Comparison of ENCODE assay signal across 21 cellular contexts in genomic region chr21:28953247-28953646, GRCh38. TPM values are rescaled to one million over a fixed set of nuclear protein-coding genes. Genes with fewer than 3 reads are reported as not detected.
A peak's percentile ranks its signal among the peaks of the same experiment; 100 is the strongest.
DNase-seq lines count a peak whose midpoint lies in the region; ATAC-seq, FAIRE-seq and TF ChIP-seq lines count a peak whose summit lies in the region.
"Had no signal": no experiment of that assay in that cellular context is flagged by ENCODE, and none has a peak within 500 bp of the region (broad histone marks: within the 10 kb centered on the region; RNA-seq: fewer than 3 reads in every experiment).

No MANE protein-coding gene starts in this region.

- H3K9me3 ChIP-seq in OCI-LY3 (ENCODE audit: insufficient read depth, low read length): no peaks in the 10 kb centered on the region
- H3K9me3 ChIP-seq in GM23248 (ENCODE audit: low read depth): no peaks in the 10 kb centered on the region
- no peaks in the 10 kb centered on the region for H3K9me3 ChIP-seq in HepG2 (ENCODE audit: low read length)
- H3K9me3 ChIP-seq: transverse colon had no signal

- CTCF ChIA-PET in HepG2 (lab: Yijun Ruan, JAX; ENCODE audit: low intra/inter-chr PET ratio, low total read pairs): no interaction called here

- H3K79me2 ChIP-seq in OCI-LY3 (ENCODE audit: low read length) (no peaks in the 10 kb centered on the region), GM23248 (ENCODE audit: insufficient read depth) (peaks cover 5% of the 10 kb centered on the region; the same call in 1 of the 2 replicates), HepG2 (ENCODE audit: insufficient read depth, low read length) (no peaks in the 10 kb centered on the region)

- intact Hi-C loops in HepG2 (cut with micrococcal nuclease; ENCODE audit: unreplicated experiment): no loop called here

- TF ChIP-seq POLR2A in GM18505 (IDR thresholded peaks at IDR 0.05; ENCODE audit: borderline replicate concordance, extremely low read depth, insufficient read depth, insufficient read length) (no peak), HepG2 (IDR thresholded peaks at IDR 0.05; ENCODE audit: insufficient read depth in 1 of 2, low read depth in 2 of 2, low read length in 2 of 2) (no peak)

- H3K4me3 ChIP-seq in OCI-LY3 (ENCODE audit: low read length) (no peak overlapping the region), GM23248 (no peak overlapping the region), HepG2 (replicated peaks in 1 of 3; ENCODE audit: insufficient read depth in 1 of 3, low read depth in 2 of 3, low read length in 3 of 3) (no peak overlapping the region)
- H3K4me3 ChIP-seq: transverse colon had no signal

- 98 to 100% methylated on average over 2 of the region's 2 CpGs for WGBS in GM23248 (ENCODE audit: low coverage in 1 of 2, low lambda C conversion rate in 2 of 2, missing lambda C conversion rate in 2 of 2), 2 experiments
- WGBS in HepG2 (ENCODE audit: low lambda C conversion rate): 100% methylated on average over 2 of the region's 2 CpGs

- FAIRE-seq in HepG2 (lab: Jason Lieb, UNC): no peak
- FAIRE-seq: astrocyte, colon had no signal

- no peak overlapping the region for H3K9ac ChIP-seq in OCI-LY3 (ENCODE audit: low read length)
- no peak overlapping the region for H3K9ac ChIP-seq in GM23248
- no peak overlapping the region for H3K9ac ChIP-seq in HepG2 (ENCODE audit: insufficient read depth, low read depth, low read length)
- H3K9ac ChIP-seq: KMS-11 had no signal

- H4K20me1 ChIP-seq in OCI-LY3 (ENCODE audit: insufficient read depth, low read length) (peaks cover 5% of the 10 kb centered on the region), GM23248 (ENCODE audit: insufficient read depth) (no peaks in the 10 kb centered on the region), HepG2 (ENCODE audit: insufficient read depth, low read length) (no peaks in the 10 kb centered on the region)

- in situ Hi-C loops in GM23248 (cut with MboI) (no loop called here), HepG2 (cut with HindIII; ENCODE audit: extremely low pct_ligation_motif_present, low pct_unique_long_range_greater_than_20kb) (no loop called here)

- H3K9me2 ChIP-seq in GM23248 (ENCODE audit: insufficient read depth): no peaks in the 10 kb centered on the region

- H2AFZ ChIP-seq in OCI-LY3 (ENCODE audit: low read depth, low read length): no peak overlapping the region
- H2AFZ ChIP-seq in GM23248: no peak overlapping the region
- no peak overlapping the region for H2AFZ ChIP-seq in HepG2 (ENCODE audit: low read length)

- H3K4me2 ChIP-seq in OCI-LY3 (ENCODE audit: low read length) (peak overlapping the region; percentile 30; the same call in 1 of the 2 replicates), GM23248 (ENCODE audit: unreplicated experiment) (no peak overlapping the region), HepG2 (ENCODE audit: low read depth, low read length) (no peak overlapping the region)
- H3K4me2 ChIP-seq: KMS-11 had no signal

- ATAC-seq in GM18505 (IDR thresholded peaks at IDR 0.05; ENCODE audit: unreplicated experiment) (peak; percentile 84), GM19372 (IDR thresholded peaks at IDR 0.05; ENCODE audit: low read depth, unreplicated experiment) (peak; percentile 71), HG02798 (IDR thresholded peaks at IDR 0.05; ENCODE audit: poor library complexity, unreplicated experiment) (peak; percentile 50), HepG2 (no peak)

- no peak for TF ChIP-seq EP300 in HepG2 (IDR thresholded peaks at IDR 0.05; ENCODE audit: low read depth in 2 of 2, low read length in 2 of 2)
- TF ChIP-seq EP300 in HepG2 (CRISPR knock-in tag; IDR thresholded peaks at IDR 0.05; ENCODE audit: borderline replicate concordance): no peak

- H3K36me3 ChIP-seq in OCI-LY3 (replicated peaks; ENCODE audit: low read depth, low read length) (peaks cover 14% of the 10 kb centered on the region), GM23248 (ENCODE audit: low read depth) (peaks cover 51% of the 10 kb centered on the region), HepG2 (replicated peaks in 1 of 2; ENCODE audit: control insufficient read depth in 1 of 2, insufficient read depth in 2 of 2, low read length in 2 of 2) (peaks cover 8 to 47% of the 10 kb centered on the region in 2 experiments; a peak in 4 of 5 replicates)

- no peaks in the 10 kb centered on the region; the same call in 1 of the 2 replicates for H3F3A ChIP-seq in GM23248 (ENCODE audit: insufficient read depth)

- H3K27me3 ChIP-seq in OCI-LY3 (ENCODE audit: low read depth, low read length): no peaks in the 10 kb centered on the region
- H3K27me3 ChIP-seq in GM23248 (replicated peaks; ENCODE audit: insufficient read depth): no peaks in the 10 kb centered on the region
- H3K27me3 ChIP-seq in HepG2 (ENCODE audit: control insufficient read depth in 1 of 2, insufficient read depth in 2 of 2, low read length in 2 of 2): no peaks in the 10 kb centered on the region; a peak in 1 of 5 replicates
- H3K27me3 ChIP-seq: transverse colon had no signal

- BruUV-seq in HepG2 (replicated peaks; lab: Mats Ljungman, UMichigan): no TSS peak

- DNase-seq in middle frontal gyrus (ENCODE audit: extremely low spot score, low spot score) (no peak), GM23248 (no peak), HepG2 (ENCODE audit: low spot score) (no peak), HK-2 (ENCODE audit: unreplicated experiment) (no peak)
- DNase-seq: activated CD8-positive, alpha-beta memory T cell treated with anti-CD3 and anti-CD28 coated beads for 24 hours; activated naive CD4-positive, alpha-beta T cell treated with anti-CD3 and anti-CD28 coated beads for 36 hours; AML-193; hippocampal formation; mesenchymal stem cell; NCI-H1417; nephron progenitor cell; NK-92 treated with Interleukin-12 subunit alpha and Interleukin-12 subunit beta, amount 100 ng/mL, for 24 hours; stimulated activated naive CD4-positive, alpha-beta T cell; transverse colon had no signal

- POLR2A ChIA-PET in HepG2 (lab: Yijun Ruan, JAX): no interaction called here

- no peak for TF ChIP-seq RAD21 in HepG2 (CRISPR knock-in tag; IDR thresholded peaks at IDR 0.05)

- TF ChIP-seq CTCF in OCI-LY3 (IDR thresholded peaks at IDR 0.05; ENCODE audit: low read depth, low read length): no peak
- TF ChIP-seq CTCF in HepG2 (CRISPR knock-in tag; IDR thresholded peaks at IDR 0.05): no peak

- H3K27ac ChIP-seq in OCI-LY3 (ENCODE audit: low read length): no peak overlapping the region
- no peak overlapping the region for H3K27ac ChIP-seq in GM23248
- no peak overlapping the region for H3K27ac ChIP-seq in HepG2 (ENCODE audit: extremely low read length, insufficient read depth, low read length)
- H3K27ac ChIP-seq: KMS-11, transverse colon had no signal

- H3K4me1 ChIP-seq in OCI-LY3 (ENCODE audit: low read length) (peaks cover 9% of the 10 kb centered on the region), GM23248 (ENCODE audit: insufficient read depth) (no peaks in the 10 kb centered on the region), HepG2 (ENCODE audit: insufficient read depth, low read length) (no peaks in the 10 kb centered on the region)
- H3K4me1 ChIP-seq: transverse colon had no signal

TF ChIP-seq in HepG2, 621 proteins besides CTCF, POLR2A, EP300 and RAD21 (continues in another document):
- TF ChIP-seq ZNF20 (CRISPR knock-in tag; IDR thresholded peaks at IDR 0.05): no peak
- TF ChIP-seq TCF12 (IDR thresholded peaks at IDR 0.05): no peak
- no peak for TF ChIP-seq TCF12 (CRISPR knock-in tag; IDR thresholded peaks at IDR 0.05)
- no peak for TF ChIP-seq ZNF790 (CRISPR knock-in tag; IDR thresholded peaks at IDR 0.05; ENCODE audit: borderline replicate concordance)
- no peak for TF ChIP-seq HBP1 (CRISPR knock-in tag; IDR thresholded peaks at IDR 0.05; ENCODE audit: low read depth)
- TF ChIP-seq NFIC (IDR thresholded peaks at IDR 0.05; ENCODE audit: low read length): no peak
- TF ChIP-seq KMT2B (CRISPR knock-in tag; IDR thresholded peaks at IDR 0.05): no peak

RNA-seq across cellular contexts. Expression of gene LTN1, which starts 39.4 kb away (rescaled TPM):
- 20.4 and 26.0 TPM in 2 replicates for total RNA-seq in GM23248 (2014; rRNA removed; shearing (Covaris generic))
- 14.7 and 16.8 TPM in 2 replicates for polyA plus RNA-seq in GM23248 (2016; fragmentation: Nextera tagmentation; extraction: Ambion mirVana)
- total RNA-seq in HepG2 (2016; rRNA removed; fragmentation: Illumina TruSeq; extraction: Trizol): 24.6 and 40.1 TPM in 2 replicates
- total RNA-seq in HepG2 (2016; cell fraction: cytosol; rRNA removed; fragmentation: Illumina TruSeq; extraction: Trizol; ENCODE audit: low read depth): 2.0 TPM in 2 replicates
- total RNA-seq in HepG2 (2016; cell fraction: insoluble cytoplasmic fraction; rRNA removed; fragmentation: Illumina TruSeq; extraction: Trizol): 24.2 and 39.9 TPM in 2 replicates
- 6.6 and 7.1 TPM in 2 replicates for total RNA-seq in HepG2 (2016; cell fraction: membrane; rRNA removed; fragmentation: Illumina TruSeq; extraction: Trizol)
- total RNA-seq in HepG2 (2016; cell fraction: nucleus; rRNA removed; fragmentation: Illumina TruSeq; extraction: Trizol): 42.3 and 44.9 TPM in 2 replicates
- polyA plus RNA-seq in HepG2 (2011; rRNA removed): 6.0 and 6.7 TPM in 2 replicates
- 2.2 and 3.6 TPM in 2 replicates for polyA plus RNA-seq in HepG2 (2011; cell fraction: cytosol; rRNA removed)
- 6.0 and 8.8 TPM in 2 replicates for polyA plus RNA-seq in HepG2 (2011; cell fraction: nucleus; rRNA removed)
- polyA plus RNA-seq in HepG2 (2012): 8.9 and 10.5 TPM in 2 replicates
- polyA plus RNA-seq in HepG2 (2016; cell fraction: cytosol; fragmentation: Illumina TruSeq; extraction: Trizol; ENCODE audit: low read depth): 0.32 and 0.50 TPM in 2 replicates
- polyA plus RNA-seq in HepG2 (2016; cell fraction: insoluble cytoplasmic fraction; fragmentation: Illumina TruSeq; extraction: Trizol; ENCODE audit: low read depth): 12.6 and 13.7 TPM in 2 replicates
- 0.92 and 1.5 TPM in 2 replicates for polyA plus RNA-seq in HepG2 (2016; cell fraction: membrane; fragmentation: Illumina TruSeq; extraction: Trizol; ENCODE audit: low read depth)
- 31.2 and 35.8 TPM in 2 replicates for polyA plus RNA-seq in HepG2 (2016; cell fraction: nucleus; fragmentation: Illumina TruSeq; extraction: Trizol; ENCODE audit: insufficient read depth, low read depth)
- 16.3 and 25.1 TPM in 2 replicates for polyA minus RNA-seq in HepG2 (2011; rRNA and poly(A)+ RNA removed; ENCODE audit: low replicate concordance)
- polyA minus RNA-seq in HepG2 (2011; cell fraction: cytosol; rRNA and poly(A)+ RNA removed): 15.9 and 17.7 TPM in 2 replicates
- polyA minus RNA-seq in HepG2 (2011; cell fraction: nucleus; rRNA and poly(A)+ RNA removed): 59.5 and 66.4 TPM in 2 replicates
